In genomic region chr18:49025426-49025766, GRCh38 we compare ENCODE assay signal across 13 cellular contexts.
"Had no signal": no experiment of that assay in that cellular context is flagged by ENCODE, and none has a peak within 500 bp of the region (broad histone marks: within the 10 kb centered on the region; RNA-seq: fewer than 3 reads in every experiment).

No MANE protein-coding gene starts in this region.

- H3K27me3 ChIP-seq: body of pancreas, gastroesophageal sphincter, left lung, sigmoid colon, suprapubic skin had no signal

- H3K27ac ChIP-seq: body of pancreas, gastroesophageal sphincter, left lung, sigmoid colon, suprapubic skin had no signal

- H3K4me1 ChIP-seq: gastroesophageal sphincter, left lung, sigmoid colon had no signal

- H3K9me3 ChIP-seq: body of pancreas, gastroesophageal sphincter, left lung, mucosa of descending colon, sigmoid colon, suprapubic skin had no signal

- DNase-seq: activated CD4-positive, alpha-beta T cell treated with anti-CD3 and anti-CD28 coated beads, Interleukin-2, amount 10 ng/mL, durations not matched to agents 24 days and 14 days; activated naive CD4-positive, alpha-beta T cell treated with anti-CD3 and anti-CD28 coated beads, Interleukin-2, amount 10 ng/mL, durations not matched to agents 7 days and 5 days; body of pancreas; central memory CD4-positive, alpha-beta T cell; left lung; mucosa of descending colon; sigmoid colon; stimulated activated CD4-positive, alpha-beta T cell treated with anti-CD3 and anti-CD28 coated beads, Interleukin-2, amount 100 ng/mL, for 24 hours; stimulated activated naive CD8-positive, alpha-beta T cell treated with anti-CD3 and anti-CD28 coated beads, Interleukin-15, Interleukin-2, amounts not matched to agents 100 U/mL and 50 U/mL, for 24 hours; T-helper 1 cell had no signal

- ATAC-seq: activated T-helper 17 cell treated with anti-CD3 and anti-CD28 coated beads, Interleukin-2, amount 50 U/mL, for 72 hours; body of pancreas; gastroesophageal sphincter; left lung; mucosa of descending colon; stimulated activated naive CD8-positive, alpha-beta T cell treated with anti-CD3 and anti-CD28 coated beads, Interleukin-15, Interleukin-2, amounts not matched to agents 100 U/mL and 50 U/mL, for 24 hours had no signal

- H3K36me3 ChIP-seq: gastroesophageal sphincter, left lung, sigmoid colon, suprapubic skin had no signal

- H3K4me3 ChIP-seq: body of pancreas, gastroesophageal sphincter, left lung, mucosa of descending colon, sigmoid colon, suprapubic skin had no signal
